ENCODE assay signal across 10 cellular contexts in genomic region chr3:99846472-99846871, GRCh38. TPM values are rescaled to one million over a fixed set of nuclear protein-coding genes. Genes with fewer than 3 reads are reported as not detected.
DNase-seq lines count a peak whose midpoint lies in the region; ATAC-seq, FAIRE-seq and TF ChIP-seq lines count a peak whose summit lies in the region.
"Had no signal": no experiment of that assay in that cellular context is flagged by ENCODE, and none has a peak within 500 bp of the region (broad histone marks: within the 10 kb centered on the region; RNA-seq: fewer than 3 reads in every experiment).

No MANE protein-coding gene starts in this region.

- no peak for TF ChIP-seq EP300 in K562 (IDR thresholded peaks at IDR 0.05; ENCODE audit: low read length)

- H3K9ac ChIP-seq in K562 (ENCODE audit: insufficient read depth in 1 of 2, low read depth in 2 of 2, low read length in 2 of 2) = no peak overlapping the region
- H3K9ac ChIP-seq in iPS-18a (ENCODE audit: low read length) = no peak overlapping the region
- H3K9ac ChIP-seq in subcutaneous abdominal adipose tissue (ENCODE audit: low read length in 5 of 5) = peak overlapping the region in 2 of 5 donors; percentile 36 to 57

- H3K4me3 ChIP-seq in K562 = no peak overlapping the region
- H3K4me3 ChIP-seq in iPS-18a (ENCODE audit: low read length) = no peak overlapping the region
- H3K4me3 ChIP-seq in subcutaneous abdominal adipose tissue (ENCODE audit: low read depth in 1 of 5, low read length in 5 of 5) = peak overlapping the region in 2 of 5 donors; percentile 18 to 26

- H2AFZ ChIP-seq in K562 (ENCODE audit: low read depth, low read length) = no peak overlapping the region

- BruUV-seq in K562 (replicated peaks; lab: Mats Ljungman, UMichigan) = no TSS peak

- H4K20me1 ChIP-seq in K562 (replicated peaks; ENCODE audit: control insufficient read depth, insufficient read depth, low read length) = 0 out of 2 replicates have a peak, but pooled peaks cover 4% of the 10 kb centered on the region

- no peaks in the 10 kb centered on the region for H3K9me1 ChIP-seq in K562 (ENCODE audit: control insufficient read depth, insufficient read depth, low read length)

- CTCF ChIA-PET in K562 (lab: Yijun Ruan, JAX; ENCODE audit: low intra/inter-chr PET ratio) = no interaction called here

- TF ChIP-seq CTCF in K562 (IDR thresholded peaks at IDR 0.05 in 2 of 3, conservative IDR thresholded peaks at IDR 0.05 in 1 of 3; ENCODE audit: insufficient read depth in 2 of 3, low read depth in 1 of 3, low read length in 3 of 3) = no peak

- no peak overlapping the region for H3K27ac ChIP-seq in K562 (ENCODE audit: extremely low read depth, low read depth, low read length)
- H3K27ac ChIP-seq in iPS-18a (ENCODE audit: low read length) = peak overlapping the region; percentile 51
- H3K27ac ChIP-seq in subcutaneous abdominal adipose tissue (ENCODE audit: low read depth, low read length) = peak overlapping the region; percentile 89

- H3K27me3 ChIP-seq in K562 (ENCODE audit: control insufficient read depth in 2 of 2, insufficient read depth in 2 of 2, low read length in 2 of 2) = no peaks in the 10 kb centered on the region
- no peaks in the 10 kb centered on the region for H3K27me3 ChIP-seq in iPS-18a (ENCODE audit: control insufficient read depth, insufficient read depth, low read length)
- H3K27me3 ChIP-seq in subcutaneous abdominal adipose tissue (ENCODE audit: control insufficient read depth in 5 of 5, insufficient read depth in 4 of 5, low read length in 5 of 5) = no peaks in the 10 kb centered on the region

- H3K9me3 ChIP-seq in K562 (replicated peaks; ENCODE audit: control insufficient read depth, insufficient read depth, low read depth, low read length) = no peaks in the 10 kb centered on the region
- H3K9me3 ChIP-seq in iPS-18a (ENCODE audit: control insufficient read depth, low read depth, low read length) = no peaks in the 10 kb centered on the region
- H3K9me3 ChIP-seq in subcutaneous abdominal adipose tissue (ENCODE audit: control insufficient read depth in 5 of 5, low read length in 5 of 5) = peaks cover 0 to 6% (median 0%) of the 10 kb centered on the region in 5 donors

- in situ Hi-C loops in K562 (cut with MboI) = loop anchor here (25.0 kb wide), 2 partner anchors 216 to 766 kb away; partner anchors contain the start of gene ADGRG7

- DNase-seq in HuH-7.5 (ENCODE audit: low spot score) (peak; percentile 7), K562 (ENCODE audit: extremely low read depth in 1 of 4, low spot score in 3 of 4) (no peak), T-helper 9 cell (no peak), NCI-H524 (lab: John Stamatoyannopoulos, UW) (no peak), NCI-H82 treated with DMSO at 0.1 percent for 48 hours (lab: John Stamatoyannopoulos, UW; ENCODE audit: unreplicated experiment) (no peak)
- DNase-seq: activated CD4-positive, alpha-beta T cell treated with anti-CD3 and anti-CD28 coated beads, Interleukin-2, amount 50 U/mL, for 1 hour; caudate nucleus had no signal

- no peak for FAIRE-seq in K562 (lab: Jason Lieb, UNC)

- no peak for ATAC-seq in K562
- no peak for ATAC-seq in HG02678 (IDR thresholded peaks at IDR 0.05; ENCODE audit: unreplicated experiment)

- H3K79me2 ChIP-seq in K562 (ENCODE audit: control insufficient read depth, insufficient read depth, low read length) = peaks cover 69% of the 10 kb centered on the region

- intact Hi-C loops in K562 (cut with micrococcal nuclease) = loop anchor here (10.0 kb wide), 1 partner anchor 158 kb away; no protein-coding TSS in a partner anchor

- TF ChIP-seq POLR2A in K562 (conservative IDR thresholded peaks at IDR 0.05) = no peak

- H3K4me1 ChIP-seq in K562 (replicated peaks in 1 of 2; ENCODE audit: control insufficient read depth in 2 of 2, insufficient read depth in 2 of 2, low read length in 2 of 2) = peaks cover 0 to 7% of the 10 kb centered on the region in 2 experiments; a peak in 1 of 5 replicates
- H3K4me1 ChIP-seq in iPS-18a (ENCODE audit: control insufficient read depth, low read depth, low read length) = peaks cover 10% of the 10 kb centered on the region
- peaks cover 6 to 48% (median 36%) of the 10 kb centered on the region in 5 donors for H3K4me1 ChIP-seq in subcutaneous abdominal adipose tissue (ENCODE audit: control insufficient read depth in 5 of 5, insufficient read depth in 5 of 5, low read length in 5 of 5)

- no peak for TF ChIP-seq RAD21 in K562 (CRISPR knock-in tag; conservative IDR thresholded peaks at IDR 0.05 in 1 of 2, IDR thresholded peaks at IDR 0.05 in 1 of 2)

- H3K4me2 ChIP-seq in K562 (ENCODE audit: insufficient read depth, low read length) = no peak overlapping the region

- POLR2A ChIA-PET in K562 (lab: Yijun Ruan, JAX) = interaction anchor here (0.7 kb wide), 1 partner anchor 25 kb away, joined by 3 read pairs; no protein-coding TSS in a partner anchor

- 56% methylated on average over 3 of the region's 3 CpGs for WGBS in K562 (ENCODE audit: insufficient coverage, low coverage, missing lambda C conversion rate)

- H3K36me3 ChIP-seq in K562 (ENCODE audit: control insufficient read depth, insufficient read depth, low read length) (no peaks in the 10 kb centered on the region), iPS-18a (ENCODE audit: control insufficient read depth, low read depth, low read length) (no peaks in the 10 kb centered on the region), subcutaneous abdominal adipose tissue (ENCODE audit: control insufficient read depth in 5 of 5, insufficient read depth in 5 of 5, low read length in 5 of 5) (peaks cover 7 to 19% (median 10%) of the 10 kb centered on the region in 5 donors)

TF ChIP-seq in K562, 482 proteins besides CTCF, POLR2A, EP300 and RAD21 (continues in another document):
- no peak for TF ChIP-seq PHB2 (IDR thresholded peaks at IDR 0.05; ENCODE audit: low read depth)
- no peak for TF ChIP-seq ZEB2 (IDR thresholded peaks at IDR 0.05)
- TF ChIP-seq, protein P1, sequence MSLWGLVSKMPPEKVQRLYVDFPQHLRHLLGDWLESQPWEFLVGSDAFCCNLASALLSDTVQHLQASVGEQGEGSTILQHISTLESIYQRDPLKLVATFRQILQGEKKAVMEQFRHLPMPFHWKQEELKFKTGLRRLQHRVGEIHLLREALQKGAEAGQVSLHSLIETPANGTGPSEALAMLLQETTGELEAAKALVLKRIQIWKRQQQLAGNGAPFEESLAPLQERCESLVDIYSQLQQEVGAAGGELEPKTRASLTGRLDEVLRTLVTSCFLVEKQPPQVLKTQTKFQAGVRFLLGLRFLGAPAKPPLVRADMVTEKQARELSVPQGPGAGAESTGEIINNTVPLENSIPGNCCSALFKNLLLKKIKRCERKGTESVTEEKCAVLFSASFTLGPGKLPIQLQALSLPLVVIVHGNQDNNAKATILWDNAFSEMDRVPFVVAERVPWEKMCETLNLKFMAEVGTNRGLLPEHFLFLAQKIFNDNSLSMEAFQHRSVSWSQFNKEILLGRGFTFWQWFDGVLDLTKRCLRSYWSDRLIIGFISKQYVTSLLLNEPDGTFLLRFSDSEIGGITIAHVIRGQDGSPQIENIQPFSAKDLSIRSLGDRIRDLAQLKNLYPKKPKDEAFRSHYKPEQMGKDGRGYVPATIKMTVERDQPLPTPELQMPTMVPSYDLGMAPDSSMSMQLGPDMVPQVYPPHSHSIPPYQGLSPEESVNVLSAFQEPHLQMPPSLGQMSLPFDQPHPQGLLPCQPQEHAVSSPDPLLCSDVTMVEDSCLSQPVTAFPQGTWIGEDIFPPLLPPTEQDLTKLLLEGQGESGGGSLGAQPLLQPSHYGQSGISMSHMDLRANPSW (CRISPR knock-in tag; IDR thresholded peaks at IDR 0.05) = no peak
- no peak for TF ChIP-seq PRDM10 (IDR thresholded peaks at IDR 0.05; ENCODE audit: partially characterized antibody)

RNA-seq across cellular contexts. Expression of gene CMSS1, which starts 28.8 kb away (rescaled TPM):
- 6.1 and 22.5 TPM in 2 replicates for total RNA-seq in K562 (2011; cell fraction: chromatin; rRNA removed; ENCODE audit: low replicate concordance)
- total RNA-seq in K562 (2011; cell fraction: nucleolus; rRNA removed) = 5.5 and 6.3 TPM in 2 replicates
- 17.7 and 42.3 TPM in 2 replicates for total RNA-seq in K562 (2011; cell fraction: nucleoplasm; rRNA removed)
- total RNA-seq in K562 (2014; rRNA removed) (39.6 and 46.9 TPM in 2 replicates), K562 (2014; rRNA removed; fragmentation: Illumina TruSeq; extraction: Trizol) (85.3 and 86.3 TPM in 2 replicates), K562 (2015; rRNA removed; fragmentation: Illumina TruSeq; extraction: Trizol) (55.2 and 62.4 TPM in 2 replicates), K562 (2021) (75.7 and 78.7 TPM in 2 replicates)
- polyA plus RNA-seq in K562 (2011; rRNA removed) (40.2 and 56.1 TPM in 2 replicates), K562 (2014; fragmentation: Illumina TruSeq; extraction: Trizol) (58.4 and 72.3 TPM in 2 replicates), K562 (2014; fragmentation: Nextera tagmentation; extraction: Ambion mirVana) (100 to 1,000 TPM in 1 of 2 experiments, 10 to 100 TPM in 1; 73.0 to 109 TPM), K562 (2014; rRNA removed) (50.6 and 63.8 TPM in 2 replicates)
- polyA plus RNA-seq in K562 (2011; cell fraction: cytosol; rRNA removed) = 9.6 and 11.7 TPM in 2 replicates
- 9.8 and 11.2 TPM in 2 replicates for polyA plus RNA-seq in K562 (2011; cell fraction: nucleus; rRNA removed)
- 52.3 and 62.0 TPM in 2 replicates for polyA plus RNA-seq in K562 (2012)
- 21.4 and 25.6 TPM in 2 replicates for polyA minus RNA-seq in K562 (2011; rRNA and poly(A)+ RNA removed)
- 23.0 and 36.2 TPM in 2 replicates for polyA minus RNA-seq in K562 (2011; cell fraction: cytosol; rRNA and poly(A)+ RNA removed)
- 11.2 and 12.4 TPM in 2 replicates for polyA minus RNA-seq in K562 (2011; cell fraction: nucleus; rRNA and poly(A)+ RNA removed)
